Comparison of ENCODE assay signal across 1 cellular context in genomic region chr12:47734725-47735480, GRCh38.
TF ChIP-seq lines count a peak whose summit lies in the region.

No MANE protein-coding gene starts in this region.

TF ChIP-seq in GM23338, 12 proteins besides CTCF, POLR2A, EP300 and RAD21 (continued from another document):
- TF ChIP-seq ETS1 (IDR thresholded peaks at IDR 0.05) (no peak), EZH2phosphoT487 (IDR thresholded peaks at IDR 0.05; ENCODE audit: unreplicated experiment) (no peak), REST (IDR thresholded peaks at IDR 0.05; ENCODE audit: unreplicated experiment) (no peak), ZNF331 (CRISPR knock-in tag; IDR thresholded peaks at IDR 0.05; ENCODE audit: low read depth) (no peak), JUNB (IDR thresholded peaks at IDR 0.05; ENCODE audit: unreplicated experiment) (no peak), EZH2 (IDR thresholded peaks at IDR 0.05; ENCODE audit: low read depth, unreplicated experiment) (no peak), ZNF114 (CRISPR knock-in tag; IDR thresholded peaks at IDR 0.05) (no peak), POLR2AphosphoS5 (IDR thresholded peaks at IDR 0.05; ENCODE audit: low read depth) (no peak), CREB1 (CRISPR knock-in tag; IDR thresholded peaks at IDR 0.05; ENCODE audit: low read depth) (no peak), NANOG (IDR thresholded peaks at IDR 0.05; ENCODE audit: borderline replicate concordance) (no peak)
